ENCODE assay signal across 9 cellular contexts in the genomic region with DNA sequence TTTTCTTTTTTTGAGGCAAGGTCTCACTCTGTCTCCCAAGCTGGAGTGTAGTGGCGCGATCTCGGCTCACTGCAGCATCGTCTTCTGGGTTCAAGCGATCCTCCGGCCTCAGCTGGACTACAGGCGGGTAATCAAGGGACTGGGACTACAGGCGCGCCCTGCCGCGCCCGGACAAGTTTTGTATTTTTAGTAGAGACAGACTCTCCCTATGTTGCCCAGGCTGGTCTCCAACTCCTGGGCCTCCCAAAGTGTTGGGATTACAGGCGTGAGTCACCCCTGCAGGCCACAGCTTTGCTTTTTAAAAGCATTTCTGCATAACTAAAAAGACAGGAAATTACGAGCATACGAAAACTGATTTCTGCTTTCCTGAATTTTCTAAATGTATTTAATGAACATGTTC. TPM values are rescaled to one million over a fixed set of nuclear protein-coding genes. Genes with fewer than 3 reads are reported as not detected.
DNase-seq lines count a peak whose midpoint lies in the region; ATAC-seq and TF ChIP-seq lines count a peak whose summit lies in the region.
"Had no signal": no experiment of that assay in that cellular context is flagged by ENCODE, and none has a peak within 500 bp of the region (broad histone marks: within the 10 kb centered on the region; RNA-seq: fewer than 3 reads in every experiment).

No MANE protein-coding gene starts in this region.

- no peaks in the 10 kb centered on the region for H3K36me3 Mint-ChIP-seq in activated CD4-positive, alpha-beta T cell treated with anti-CD3 and anti-CD28 coated beads for 36 hours (ENCODE audit: low read depth)
- H3K36me3 Mint-ChIP-seq in WTC11, result no peaks in the 10 kb centered on the region
- H3K36me3 Mint-ChIP-seq: memory B cell had no signal

- H3K9me3 ChIP-seq in hepatocyte (ENCODE audit: low read depth), result no peaks in the 10 kb centered on the region

- CTCF ChIA-PET in activated CD4-positive, alpha-beta T cell treated with anti-CD3 and anti-CD28 coated beads for 36 hours (lab: Charles Lee), result interaction anchor here (0.5 to 1.7 kb wide), 3 partner anchors 16 to 90 kb away, joined by 4 to 11 read pairs (median 5); no protein-coding TSS in a partner anchor
- CTCF ChIA-PET in WTC11 (lab: Charles Lee), result interaction anchor here (0.9 to 3.3 kb wide), 10 partner anchors 9 to 211 kb away, joined by 3 to 20 read pairs (median 6); no protein-coding TSS in a partner anchor

- H3K36me3 ChIP-seq in hepatocyte (replicated peaks; ENCODE audit: insufficient read depth, low read depth), result no peaks in the 10 kb centered on the region

- H3K27ac ChIP-seq in hepatocyte, result peak overlapping the region; percentile 61
- H3K27ac ChIP-seq in temporal lobe (ENCODE audit: low read depth, low read length), result peak overlapping the region; percentile 15

- no peak for TF ChIP-seq CTCF in WTC11 (IDR thresholded peaks at IDR 0.05)
- TF ChIP-seq CTCF in hepatocyte (IDR thresholded peaks at IDR 0.05; ENCODE audit: poor library complexity), result no peak

- peak overlapping the region; percentile 76 for H3K4me3 Mint-ChIP-seq in activated CD4-positive, alpha-beta T cell treated with anti-CD3 and anti-CD28 coated beads for 36 hours
- H3K4me3 Mint-ChIP-seq in WTC11, result peak overlapping the region; percentile 88

- POLR2A ChIA-PET in activated CD4-positive, alpha-beta T cell treated with anti-CD3 and anti-CD28 coated beads for 36 hours (lab: Charles Lee), result interaction anchor here (1.7 kb wide), 1 partner anchor 30 kb away, joined by 6 read pairs; no protein-coding TSS in a partner anchor
- POLR2A ChIA-PET in WTC11 (lab: Charles Lee), result interaction anchor here (0.7 to 2.0 kb wide), 4 partner anchors 13 to 28 kb away, joined by 3 to 13 read pairs (median 5); a partner anchor contains a TSS

- 47% methylated on average over 15 of the region's 15 CpGs for WGBS in hepatocyte (ENCODE audit: low lambda C conversion rate, missing lambda C conversion rate)

- H3K4me1 ChIP-seq in hepatocyte (ENCODE audit: insufficient read depth), result peaks cover 6% of the 10 kb centered on the region

- intact Hi-C loops in activated CD4-positive, alpha-beta T cell treated with anti-CD3 and anti-CD28 coated beads for 36 hours (cut with DNase I, micrococcal nuclease), result loop anchor here in 1 of 2 experiments (5.0 kb wide), 1 partner anchor 59 kb away; no protein-coding TSS in a partner anchor

- no peaks in the 10 kb centered on the region for H4K20me1 ChIP-seq in hepatocyte (ENCODE audit: insufficient read depth, poor library complexity, severe bottlenecking)

- peaks cover 16% of the 10 kb centered on the region for H3K27me3 Mint-ChIP-seq in activated CD4-positive, alpha-beta T cell treated with anti-CD3 and anti-CD28 coated beads for 36 hours
- H3K27me3 Mint-ChIP-seq in WTC11 (ENCODE audit: low read depth), result no peaks in the 10 kb centered on the region

- no peaks in the 10 kb centered on the region for H3K9me3 Mint-ChIP-seq in activated CD4-positive, alpha-beta T cell treated with anti-CD3 and anti-CD28 coated beads for 36 hours (ENCODE audit: low read depth)
- H3K9me3 Mint-ChIP-seq in WTC11, result no peaks in the 10 kb centered on the region
- H3K9me3 Mint-ChIP-seq: memory B cell had no signal

- peaks cover 28% of the 10 kb centered on the region for H3K4me1 Mint-ChIP-seq in activated CD4-positive, alpha-beta T cell treated with anti-CD3 and anti-CD28 coated beads for 36 hours
- H3K4me1 Mint-ChIP-seq in WTC11, result peaks cover 61% of the 10 kb centered on the region

- H3K9me2 ChIP-seq in hepatocyte (replicated peaks; ENCODE audit: insufficient read depth), result no peaks in the 10 kb centered on the region

- H3K4me3 ChIP-seq in hepatocyte, result peak overlapping the region; percentile 34

- peak overlapping the region; percentile 50 for H2AFZ ChIP-seq in hepatocyte

- no peak overlapping the region for H3K27ac Mint-ChIP-seq in activated CD4-positive, alpha-beta T cell treated with anti-CD3 and anti-CD28 coated beads for 36 hours
- H3K27ac Mint-ChIP-seq in WTC11, result peak overlapping the region; percentile 94
- H3K27ac Mint-ChIP-seq: memory B cell had no signal

- DNase-seq in activated CD4-positive, alpha-beta T cell treated with anti-CD3 and anti-CD28 coated beads for 36 hours, result no peak
- no peak for DNase-seq in activated CD4-positive, alpha-beta T cell treated with anti-CD3 and anti-CD28 coated beads for 1 hour
- DNase-seq in WTC11 (ENCODE audit: low spot score) (peak; percentile 40), hepatocyte (ENCODE audit: low spot score) (peak; percentile 19), NCI-H345 (lab: John Stamatoyannopoulos, UW) (no peak)
- no peak for DNase-seq in activated CD8-positive, alpha-beta memory T cell treated with anti-CD3 and anti-CD28 coated beads, Interleukin-2, amount 50 U/mL, for 48 hours

- no peaks in the 10 kb centered on the region for H3K27me3 ChIP-seq in hepatocyte

- no peak for ATAC-seq in activated CD4-positive, alpha-beta T cell treated with anti-CD3 and anti-CD28 coated beads for 36 hours
- ATAC-seq in WTC11 (peak; percentile 2; the same call in 1 of the 2 replicates), GM18502 (IDR thresholded peaks at IDR 0.05; ENCODE audit: poor library complexity, unreplicated experiment) (no peak)

- peak overlapping the region; percentile 87 for H3K4me2 ChIP-seq in hepatocyte

- peaks cover 3% of the 10 kb centered on the region for H3K79me2 ChIP-seq in hepatocyte

TF ChIP-seq in WTC11, 78 proteins besides CTCF, POLR2A, EP300 and RAD21 (continues in another document):
- no peak for TF ChIP-seq ZNF232 (CRISPR knock-in tag; IDR thresholded peaks at IDR 0.05)
- TF ChIP-seq ETV6 (CRISPR knock-in tag; IDR thresholded peaks at IDR 0.05), result no peak
- TF ChIP-seq NFE2L1 (CRISPR knock-in tag; IDR thresholded peaks at IDR 0.05), result no peak
- TF ChIP-seq, protein P1, sequence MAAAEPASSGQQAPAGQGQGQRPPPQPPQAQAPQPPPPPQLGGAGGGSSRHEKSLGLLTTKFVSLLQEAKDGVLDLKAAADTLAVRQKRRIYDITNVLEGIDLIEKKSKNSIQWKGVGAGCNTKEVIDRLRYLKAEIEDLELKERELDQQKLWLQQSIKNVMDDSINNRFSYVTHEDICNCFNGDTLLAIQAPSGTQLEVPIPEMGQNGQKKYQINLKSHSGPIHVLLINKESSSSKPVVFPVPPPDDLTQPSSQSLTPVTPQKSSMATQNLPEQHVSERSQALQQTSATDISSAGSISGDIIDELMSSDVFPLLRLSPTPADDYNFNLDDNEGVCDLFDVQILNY (CRISPR knock-in tag; IDR thresholded peaks at IDR 0.05), result no peak
- TF ChIP-seq, protein P2, sequence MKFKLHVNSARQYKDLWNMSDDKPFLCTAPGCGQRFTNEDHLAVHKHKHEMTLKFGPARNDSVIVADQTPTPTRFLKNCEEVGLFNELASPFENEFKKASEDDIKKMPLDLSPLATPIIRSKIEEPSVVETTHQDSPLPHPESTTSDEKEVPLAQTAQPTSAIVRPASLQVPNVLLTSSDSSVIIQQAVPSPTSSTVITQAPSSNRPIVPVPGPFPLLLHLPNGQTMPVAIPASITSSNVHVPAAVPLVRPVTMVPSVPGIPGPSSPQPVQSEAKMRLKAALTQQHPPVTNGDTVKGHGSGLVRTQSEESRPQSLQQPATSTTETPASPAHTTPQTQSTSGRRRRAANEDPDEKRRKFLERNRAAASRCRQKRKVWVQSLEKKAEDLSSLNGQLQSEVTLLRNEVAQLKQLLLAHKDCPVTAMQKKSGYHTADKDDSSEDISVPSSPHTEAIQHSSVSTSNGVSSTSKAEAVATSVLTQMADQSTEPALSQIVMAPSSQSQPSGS (CRISPR knock-in tag; IDR thresholded peaks at IDR 0.05; ENCODE audit: borderline replicate concordance, low read depth), result no peak
- TF ChIP-seq NR1H2 (CRISPR knock-in tag; IDR thresholded peaks at IDR 0.05), result no peak
- TF ChIP-seq, protein P3, sequence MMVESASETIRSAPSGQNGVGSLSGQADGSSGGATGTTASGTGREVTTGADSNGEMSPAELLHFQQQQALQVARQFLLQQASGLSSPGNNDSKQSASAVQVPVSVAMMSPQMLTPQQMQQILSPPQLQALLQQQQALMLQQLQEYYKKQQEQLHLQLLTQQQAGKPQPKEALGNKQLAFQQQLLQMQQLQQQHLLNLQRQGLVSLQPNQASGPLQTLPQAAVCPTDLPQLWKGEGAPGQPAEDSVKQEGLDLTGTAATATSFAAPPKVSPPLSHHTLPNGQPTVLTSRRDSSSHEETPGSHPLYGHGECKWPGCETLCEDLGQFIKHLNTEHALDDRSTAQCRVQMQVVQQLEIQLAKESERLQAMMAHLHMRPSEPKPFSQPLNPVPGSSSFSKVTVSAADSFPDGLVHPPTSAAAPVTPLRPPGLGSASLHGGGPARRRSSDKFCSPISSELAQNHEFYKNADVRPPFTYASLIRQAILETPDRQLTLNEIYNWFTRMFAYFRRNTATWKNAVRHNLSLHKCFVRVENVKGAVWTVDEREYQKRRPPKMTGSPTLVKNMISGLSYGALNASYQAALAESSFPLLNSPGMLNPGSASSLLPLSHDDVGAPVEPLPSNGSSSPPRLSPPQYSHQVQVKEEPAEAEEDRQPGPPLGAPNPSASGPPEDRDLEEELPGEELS (CRISPR knock-in tag; IDR thresholded peaks at IDR 0.05), result no peak
- TF ChIP-seq, protein P4, sequence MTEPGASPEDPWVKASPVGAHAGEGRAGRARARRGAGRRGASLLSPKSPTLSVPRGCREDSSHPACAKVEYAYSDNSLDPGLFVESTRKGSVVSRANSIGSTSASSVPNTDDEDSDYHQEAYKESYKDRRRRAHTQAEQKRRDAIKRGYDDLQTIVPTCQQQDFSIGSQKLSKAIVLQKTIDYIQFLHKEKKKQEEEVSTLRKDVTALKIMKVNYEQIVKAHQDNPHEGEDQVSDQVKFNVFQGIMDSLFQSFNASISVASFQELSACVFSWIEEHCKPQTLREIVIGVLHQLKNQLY (CRISPR knock-in tag; IDR thresholded peaks at IDR 0.05), result no peak
- TF ChIP-seq NFYB (CRISPR knock-in tag; conservative IDR thresholded peaks at IDR 0.05; ENCODE audit: low read depth), result no peak

RNA-seq across cellular contexts. Expression of a gene that starts 0.9 kb away (rescaled TPM):
- total RNA-seq in activated CD4-positive, alpha-beta T cell treated with anti-CD3 and anti-CD28 coated beads for 36 hours, result 1 to 10 TPM; 2.9 to 3.4 TPM
- total RNA-seq in WTC11 (2021) (53.1 to 55.1 TPM (median 54.4 TPM) in 3 replicates), hepatocyte (31.3 and 35.6 TPM in 2 replicates), temporal lobe (45.0 TPM)
- polyA plus RNA-seq in hepatocyte, result 24.6 and 26.3 TPM in 2 replicates

RNA-seq across cellular contexts. Expression of a gene that starts 28.0 kb away (rescaled TPM):
- 10 to 100 TPM; 15.4 to 18.3 TPM for total RNA-seq in activated CD4-positive, alpha-beta T cell treated with anti-CD3 and anti-CD28 coated beads for 36 hours
- total RNA-seq in WTC11 (2021) (48.0 to 48.8 TPM (median 48.3 TPM) in 3 replicates), hepatocyte (28.3 and 36.3 TPM in 2 replicates), temporal lobe (19.2 TPM)
- polyA plus RNA-seq in hepatocyte, result 15.5 and 21.7 TPM in 2 replicates

Comparison
In these comparisons a context has a peak if more than half of its experiments do, and no peak if none do; other contexts are left out.
1. DNase-seq: peak in WTC11 (single experiment) and hepatocyte (single experiment); none in activated CD4-positive, alpha-beta T cell treated with anti-CD3 and anti-CD28 coated beads for 36 hours (single experiment), activated CD4-positive, alpha-beta T cell treated with anti-CD3 and anti-CD28 coated beads for 1 hour (single experiment), activated CD8-positive, alpha-beta memory T cell treated with anti-CD3 and anti-CD28 coated beads, Interleukin-2, amount 50 U/mL, for 48 hours (single experiment) and NCI-H345 (single experiment).